Comparison of ENCODE assay signal across 8 cellular contexts in the genomic region with DNA sequence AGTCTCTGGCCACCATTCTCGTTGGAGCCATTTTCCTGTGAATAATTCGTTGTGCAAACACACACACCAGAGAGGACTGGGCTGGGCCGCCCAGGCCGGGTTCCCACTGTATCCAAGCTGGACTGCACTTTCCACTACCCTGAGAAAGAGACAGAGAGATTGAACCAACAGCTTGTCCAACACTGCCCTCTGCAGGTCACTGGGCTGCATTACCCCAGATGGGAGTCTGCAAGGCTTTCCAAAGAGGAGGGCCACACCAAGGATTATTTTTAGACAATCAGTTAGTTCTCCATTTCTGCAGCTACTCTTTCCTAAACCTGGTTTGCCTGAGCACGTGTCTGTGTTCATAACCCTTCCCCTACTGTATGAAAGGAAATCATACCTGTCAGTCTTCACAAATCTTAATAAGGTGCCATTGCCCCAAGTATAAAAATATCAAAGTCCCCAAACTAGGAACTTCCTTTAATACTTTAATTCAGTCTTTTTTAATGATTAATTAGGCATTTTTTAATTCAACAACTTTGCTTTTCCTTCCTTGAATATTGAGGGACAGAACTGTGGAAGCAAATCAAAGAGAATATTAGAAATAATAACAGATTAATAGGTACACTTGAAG. TPM values are rescaled to one million over a fixed set of nuclear protein-coding genes. Genes with fewer than 3 reads are reported as not detected.
DNase-seq lines count a peak whose midpoint lies in the region; ATAC-seq and TF ChIP-seq lines count a peak whose summit lies in the region.

No MANE protein-coding gene starts in this region.

- peak; percentile 61 for ATAC-seq in GM18870 (IDR thresholded peaks at IDR 0.05; ENCODE audit: unreplicated experiment)

- no peaks in the 10 kb centered on the region for H3K36me3 ChIP-seq in NT2/D1 (ENCODE audit: insufficient read depth, insufficient read length, low read length)

- H3K27me3 ChIP-seq in NT2/D1 (ENCODE audit: insufficient read depth, insufficient read length), result no peaks in the 10 kb centered on the region

- no peaks in the 10 kb centered on the region for H3K4me1 ChIP-seq in NT2/D1 (ENCODE audit: insufficient read depth, insufficient read length)

- H3K27me3 Mint-ChIP-seq in endothelial cell (ENCODE audit: unreplicated experiment), result no peaks in the 10 kb centered on the region

- CTCF ChIA-PET in AG04449 (lab: Yijun Ruan, JAX), result interaction anchor here (0.6 to 30.9 kb wide), 41 partner anchors 10 to 708 kb away, joined by 3 to 2759 read pairs (median 5); a partner anchor contains a TSS

- peak; percentile 87 for TF ChIP-seq CTCF in AG04449 (IDR thresholded peaks at IDR 0.05; ENCODE audit: insufficient read depth, low read length, missing control alignments)
- TF ChIP-seq CTCF in endothelial cell (IDR thresholded peaks at IDR 0.05; ENCODE audit: unreplicated experiment), result peak; percentile 96

- peaks cover 15% of the 10 kb centered on the region for H3K4me1 Mint-ChIP-seq in endothelial cell (ENCODE audit: unreplicated experiment)

- H3K36me3 Mint-ChIP-seq in endothelial cell (ENCODE audit: low read depth, unreplicated experiment), result no peaks in the 10 kb centered on the region

- no peaks in the 10 kb centered on the region for H3K9me3 Mint-ChIP-seq in endothelial cell (ENCODE audit: unreplicated experiment)

- H3K4me3 ChIP-seq in AG04449 (ENCODE audit: low read depth, low read length), result no peak overlapping the region
- H3K4me3 ChIP-seq in NT2/D1 (ENCODE audit: insufficient read length, low read depth), result no peak overlapping the region

- no peak overlapping the region for H3K4me3 Mint-ChIP-seq in endothelial cell (ENCODE audit: unreplicated experiment)

- POLR2A ChIA-PET in AG04449 (lab: Yijun Ruan, JAX), result interaction anchor here (0.8 to 1.1 kb wide), 2 partner anchors 42 to 44 kb away, joined by 3 to 7 read pairs; no protein-coding TSS in a partner anchor

- H3K9ac ChIP-seq in NT2/D1 (ENCODE audit: insufficient read length, low read depth), result peak overlapping the region; percentile 28

- no peak for DNase-seq in AG04449 (ENCODE audit: low read depth, low spot score)
- peak; percentile 71 for DNase-seq in HPDE6-E6E7 (ENCODE audit: extremely low spot score)
- DNase-seq in NT2/D1 (ENCODE audit: low read depth, low spot score), result peak; percentile 63
- DNase-seq in activated CD8-positive, alpha-beta memory T cell treated with anti-CD3 and anti-CD28 coated beads for 4 hours (ENCODE audit: low read depth in 2 of 2), result peak; percentile 39 to 54
- peak; percentile 90 for DNase-seq in endothelial cell (ENCODE audit: low spot score)
- DNase-seq in middle frontal gyrus (ENCODE audit: extremely low spot score, low spot score), result peak; percentile 88
- peak; percentile 54 to 73 for DNase-seq in stimulated activated CD8-positive, alpha-beta memory T cell treated with anti-CD3 and anti-CD28 coated beads, Interleukin-2, amount 100 ng/mL, for 48 hours (ENCODE audit: low read depth in 2 of 2)

- H3K9me3 ChIP-seq in NT2/D1 (ENCODE audit: insufficient read depth, low read length), result no peaks in the 10 kb centered on the region

- no peak overlapping the region for H3K27ac Mint-ChIP-seq in endothelial cell (ENCODE audit: unreplicated experiment)

RNA-seq across cellular contexts. Expression of a gene that starts 13.3 kb away (rescaled TPM):
- 0.13 TPM for total RNA-seq in endothelial cell (ENCODE audit: unreplicated experiment)
